ENCODE assay signal across 20 cellular contexts in the genomic region with DNA sequence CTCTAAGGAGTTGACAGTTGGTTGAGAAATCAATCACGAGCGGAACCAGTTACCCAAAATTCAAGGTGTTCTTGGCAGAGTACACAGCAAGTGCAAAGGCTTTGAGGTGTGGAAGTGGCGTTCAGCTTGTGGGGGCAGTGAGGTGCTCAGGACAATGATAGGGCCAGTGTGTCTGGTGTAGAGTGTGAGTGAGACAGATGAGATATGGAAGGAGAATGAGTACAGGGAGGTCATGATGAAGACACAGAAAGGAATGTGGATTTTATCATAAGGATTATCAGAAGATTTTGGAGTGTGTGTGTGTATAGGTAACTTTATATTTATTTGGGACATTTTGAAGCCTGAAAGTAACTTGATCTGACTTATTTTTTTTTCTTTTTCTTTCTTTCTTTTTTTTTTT. TPM values are rescaled to one million over a fixed set of nuclear protein-coding genes. Genes with fewer than 3 reads are reported as not detected.
DNase-seq lines count a peak whose midpoint lies in the region; ATAC-seq, FAIRE-seq and TF ChIP-seq lines count a peak whose summit lies in the region.
"Had no signal": no experiment of that assay in that cellular context is flagged by ENCODE, and none has a peak within 500 bp of the region (broad histone marks: within the 10 kb centered on the region; RNA-seq: fewer than 3 reads in every experiment).

No MANE protein-coding gene starts in this region.

- ATAC-seq in PC-3 (no peak), GM18511 (IDR thresholded peaks at IDR 0.05; ENCODE audit: unreplicated experiment) (no peak)

- intact Hi-C loops in MCF 10A (cut with micrococcal nuclease) (no loop called here), breast epithelium (cut with DNase I; ENCODE audit: low total_unique reads) (no loop called here), PC-3 (cut with micrococcal nuclease) (no loop called here)

- H3K27me3 ChIP-seq in breast epithelium (no peaks in the 10 kb centered on the region), astrocyte (ENCODE audit: insufficient read depth, low read length) (no peaks in the 10 kb centered on the region), osteoblast (ENCODE audit: insufficient read depth, low read length) (no peaks in the 10 kb centered on the region), PC-3 (ENCODE audit: low read length) (no peaks in the 10 kb centered on the region)
- H3K27me3 ChIP-seq: BE2C had no signal

- H3K36me3 ChIP-seq in breast epithelium, result no peaks in the 10 kb centered on the region
- no peaks in the 10 kb centered on the region for H3K36me3 ChIP-seq in astrocyte (ENCODE audit: insufficient read depth, low read length)
- no peaks in the 10 kb centered on the region for H3K36me3 ChIP-seq in osteoblast (ENCODE audit: insufficient read depth, low read length)
- no peaks in the 10 kb centered on the region for H3K36me3 ChIP-seq in PC-3 (ENCODE audit: low read depth, low read length)
- H3K36me3 ChIP-seq: BE2C, HAP-1 had no signal

- H3F3A ChIP-seq in PC-3 (ENCODE audit: low read length, unreplicated experiment), result peaks cover 9% of the 10 kb centered on the region

- H3K4me1 Mint-ChIP-seq in MCF 10A (ENCODE audit: insufficient read depth, unreplicated experiment), result peaks cover 22% of the 10 kb centered on the region
- peaks cover 22% of the 10 kb centered on the region for H3K4me1 Mint-ChIP-seq in astrocyte (ENCODE audit: low read depth, unreplicated experiment)
- H3K4me1 Mint-ChIP-seq: CD4-positive, CD25-positive, alpha-beta regulatory T cell; CD8-positive, alpha-beta memory T cell had no signal

- H3K4me3 ChIP-seq in breast epithelium, result no peak overlapping the region
- no peak overlapping the region for H3K4me3 ChIP-seq in astrocyte (ENCODE audit: insufficient read depth, low read depth, low read length)
- H3K4me3 ChIP-seq in osteoblast (ENCODE audit: insufficient read depth, low read length), result no peak overlapping the region
- H3K4me3 ChIP-seq in PC-3 (ENCODE audit: low read length), result no peak overlapping the region
- H3K4me3 ChIP-seq: HAP-1 had no signal

- POLR2A ChIA-PET in MCF 10A (lab: Yijun Ruan, JAX) (no interaction called here), PC-3 (lab: Charles Lee; ENCODE audit: unreplicated experiment) (no interaction called here)

- H3K4me3 Mint-ChIP-seq in MCF 10A (ENCODE audit: unreplicated experiment) (no peak overlapping the region), astrocyte (ENCODE audit: unreplicated experiment) (no peak overlapping the region)
- H3K4me3 Mint-ChIP-seq: CD4-positive, CD25-positive, alpha-beta regulatory T cell; CD8-positive, alpha-beta memory T cell had no signal

- no TSS peak for BruUV-seq in MCF 10A (replicated peaks; lab: Mats Ljungman, UMichigan)
- no TSS peak for BruUV-seq in PC-3 (replicated peaks; lab: Mats Ljungman, UMichigan)

- H3K9me3 Mint-ChIP-seq in MCF 10A (ENCODE audit: unreplicated experiment) (no peaks in the 10 kb centered on the region), astrocyte (ENCODE audit: unreplicated experiment) (peaks cover 3% of the 10 kb centered on the region)
- H3K9me3 Mint-ChIP-seq: CD8-positive, alpha-beta memory T cell had no signal

- H3K79me2 ChIP-seq in astrocyte (ENCODE audit: insufficient read depth, low read length) (no peaks in the 10 kb centered on the region), osteoblast (ENCODE audit: insufficient read depth, low read length) (no peaks in the 10 kb centered on the region), PC-3 (ENCODE audit: low read length) (no peaks in the 10 kb centered on the region)

- FAIRE-seq in astrocyte (lab: Jason Lieb, UNC), result peak; percentile 78

- no peak overlapping the region for H3K27ac ChIP-seq in breast epithelium
- no peak overlapping the region for H3K27ac ChIP-seq in astrocyte (ENCODE audit: low read depth, low read length)
- H3K27ac ChIP-seq in osteoblast (ENCODE audit: low read depth, low read length), result peak overlapping the region; percentile 56
- no peak overlapping the region for H3K27ac ChIP-seq in PC-3 (ENCODE audit: low read length)
- H3K27ac ChIP-seq: HL-60 had no signal

- H2AFZ ChIP-seq in astrocyte (ENCODE audit: low read depth, low read length) (peak overlapping the region; percentile 3), osteoblast (ENCODE audit: low read length) (peak overlapping the region; percentile 48), PC-3 (ENCODE audit: low read length) (no peak overlapping the region)

- H3K27ac Mint-ChIP-seq in MCF 10A (ENCODE audit: low read depth, unreplicated experiment), result peak overlapping the region; percentile 5
- no peak overlapping the region for H3K27ac Mint-ChIP-seq in astrocyte (ENCODE audit: unreplicated experiment)
- H3K27ac Mint-ChIP-seq: CD4-positive, CD25-positive, alpha-beta regulatory T cell; CD8-positive, alpha-beta memory T cell had no signal

- H3K9me2 ChIP-seq in PC-3 (replicated peaks; ENCODE audit: low read length), result no peaks in the 10 kb centered on the region

- TF ChIP-seq POLR2A in breast epithelium (IDR thresholded peaks at IDR 0.05), result no peak

- no peaks in the 10 kb centered on the region for H3K27me3 Mint-ChIP-seq in MCF 10A (ENCODE audit: insufficient read depth, unreplicated experiment)
- no peaks in the 10 kb centered on the region for H3K27me3 Mint-ChIP-seq in astrocyte (ENCODE audit: low read depth, unreplicated experiment)

- H3K9me3 ChIP-seq in breast epithelium (no peaks in the 10 kb centered on the region), astrocyte (ENCODE audit: insufficient read depth, low read depth, low read length) (no peaks in the 10 kb centered on the region), osteoblast (ENCODE audit: low read depth, low read length) (no peaks in the 10 kb centered on the region), PC-3 (ENCODE audit: low read length) (no peaks in the 10 kb centered on the region)
- H3K9me3 ChIP-seq: BE2C, HAP-1 had no signal

- H3K4me1 ChIP-seq in breast epithelium (no peaks in the 10 kb centered on the region), astrocyte (ENCODE audit: insufficient read depth, low read length) (peaks cover 14% of the 10 kb centered on the region), osteoblast (ENCODE audit: insufficient read depth, low read length) (peaks cover 49% of the 10 kb centered on the region), PC-3 (ENCODE audit: insufficient read depth, low read length) (peaks cover 57% of the 10 kb centered on the region)
- H3K4me1 ChIP-seq: BE2C, HAP-1 had no signal

- DNase-seq in MCF 10A (ENCODE audit: unreplicated experiment) (no peak), breast epithelium (ENCODE audit: low spot score in 2 of 2) (no peak), NCI-H226 (peak; percentile 2), astrocyte (ENCODE audit: low read depth) (no peak), osteoblast (ENCODE audit: insufficient read length, low spot score, missing footprints) (no peak), UCSD-AML1 (lab: John Stamatoyannopoulos, UW; ENCODE audit: unreplicated experiment) (no peak), PC-3 (no peak)
- DNase-seq: 8988T; BE2C; C1 segment of cervical spinal cord; CD4-positive, CD25-positive, alpha-beta regulatory T cell; CD8-positive, alpha-beta memory T cell; COR-L47; DMS 273 treated with DMSO at 0.1 percent for 48 hours; DMS53; DND-41; GF-D8 had no signal

- TF ChIP-seq CTCF in MCF 10A (IDR thresholded peaks at IDR 0.05; ENCODE audit: unreplicated experiment) (no peak), breast epithelium (IDR thresholded peaks at IDR 0.05) (no peak), astrocyte (IDR thresholded peaks at IDR 0.05; ENCODE audit: insufficient read depth, low read depth, low read length) (no peak), osteoblast (IDR thresholded peaks at IDR 0.05; ENCODE audit: extremely low read depth, low read depth, low read length) (no peak), PC-3 (conservative IDR thresholded peaks at IDR 0.05; ENCODE audit: low read depth, low read length) (no peak)

- no peak overlapping the region for H3K9ac ChIP-seq in astrocyte (ENCODE audit: low read length)
- no peak overlapping the region for H3K9ac ChIP-seq in PC-3 (ENCODE audit: low read length)

- CTCF ChIA-PET in MCF 10A (lab: Yijun Ruan, JAX) (interaction anchor here (0.6 to 0.8 kb wide), 3 partner anchors 142 to 492 kb away, joined by 3 to 5 read pairs (median 3); no protein-coding TSS in a partner anchor), PC-3 (lab: Charles Lee) (no interaction called here)

- H3K36me3 Mint-ChIP-seq in MCF 10A (ENCODE audit: insufficient read depth, unreplicated experiment), result no peaks in the 10 kb centered on the region
- no peaks in the 10 kb centered on the region for H3K36me3 Mint-ChIP-seq in astrocyte (ENCODE audit: low read depth, unreplicated experiment)
- H3K36me3 Mint-ChIP-seq: CD4-positive, CD25-positive, alpha-beta regulatory T cell; CD8-positive, alpha-beta memory T cell had no signal

- H3K4me2 ChIP-seq in astrocyte (ENCODE audit: low read length) (no peak overlapping the region), osteoblast (ENCODE audit: insufficient read depth, low read length) (no peak overlapping the region), PC-3 (ENCODE audit: low read length) (no peak overlapping the region)

- H4K20me1 ChIP-seq in astrocyte (ENCODE audit: insufficient read depth, low read length), result no peaks in the 10 kb centered on the region
- no peaks in the 10 kb centered on the region for H4K20me1 ChIP-seq in osteoblast (ENCODE audit: insufficient read depth, low read length)
- H4K20me1 ChIP-seq in PC-3 (ENCODE audit: low read length), result no peaks in the 10 kb centered on the region

RNA-seq across cellular contexts. Expression of a gene that starts 40.9 kb away (rescaled TPM):
- total RNA-seq in MCF 10A (2022), result 7.5 and 7.7 TPM in 2 replicates
- 10 to 100 TPM; 20.0 to 25.3 (median 24.0) TPM for total RNA-seq in breast epithelium
- total RNA-seq in astrocyte, result 144 and 176 TPM in 2 replicates
- 33.9 and 35.8 TPM in 2 replicates for total RNA-seq in osteoblast
- total RNA-seq in PC-3 (2014; rRNA removed), result 7.1 and 10.4 TPM in 2 replicates
